23 cellular contexts compared by ENCODE assay signal in the genomic region with DNA sequence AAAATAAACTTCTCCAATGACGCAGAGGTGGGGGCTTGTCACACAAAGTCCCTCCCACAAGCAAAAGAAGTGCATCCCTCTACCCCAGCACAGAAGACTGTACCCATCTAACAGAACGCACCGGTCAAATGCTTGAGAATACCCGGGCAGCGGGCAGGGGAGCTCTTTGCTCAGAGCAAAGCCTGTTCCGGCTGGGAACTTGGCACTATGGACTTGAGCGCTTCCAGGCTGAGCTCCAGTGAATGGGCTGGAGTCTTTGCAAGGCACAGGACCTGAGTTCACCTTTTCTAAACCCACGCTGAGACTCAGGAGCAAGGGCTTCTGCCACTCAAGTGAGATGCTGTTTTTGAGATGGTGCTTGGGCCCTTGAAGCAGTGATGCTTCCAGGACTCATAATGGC. TPM values are rescaled to one million over a fixed set of nuclear protein-coding genes. Genes with fewer than 3 reads are reported as not detected.
"Had no signal": no experiment of that assay in that cellular context is flagged by ENCODE, and none has a peak within 500 bp of the region (broad histone marks: within the 10 kb centered on the region; RNA-seq: fewer than 3 reads in every experiment).

No MANE protein-coding gene starts in this region.

- H3K27ac ChIP-seq: colonic mucosa, left ventricle myocardium inferior, prostate gland, right atrium auricular region, thoracic aorta, upper lobe of left lung had no signal

- H3K27ac Mint-ChIP-seq: activated CD4-positive, alpha-beta T cell treated with anti-CD3 and anti-CD28 coated beads, Interleukin-2, amount 10 ng/mL, durations not matched to agents 24 days and 14 days; activated T-cell treated with anti-CD3 and anti-CD28 coated beads, Interleukin-2, amount 50 U/mL, for 72 hours; stimulated activated naive CD8-positive, alpha-beta T cell treated with anti-CD3 and anti-CD28 coated beads, Interleukin-15, amount 100 ng/mL, for 72 hours had no signal

- H3K4me3 ChIP-seq: colonic mucosa, prostate gland, thoracic aorta, upper lobe of left lung had no signal

- H3K4me3 Mint-ChIP-seq: activated CD4-positive, alpha-beta T cell treated with anti-CD3 and anti-CD28 coated beads, Interleukin-2, amount 10 ng/mL, durations not matched to agents 24 days and 14 days; activated T-cell treated with anti-CD3 and anti-CD28 coated beads, Interleukin-2, amount 50 U/mL, for 72 hours; stimulated activated naive CD8-positive, alpha-beta T cell treated with anti-CD3 and anti-CD28 coated beads, Interleukin-15, amount 100 ng/mL, for 72 hours had no signal

- H3K9me3 ChIP-seq: colonic mucosa, left ventricle myocardium inferior, prostate gland, right atrium auricular region, thoracic aorta, upper lobe of left lung had no signal

- ATAC-seq: activated T-cell treated with anti-CD3 and anti-CD28 coated beads, Interleukin-2, amount 50 U/mL, for 72 hours; stimulated activated naive CD8-positive, alpha-beta T cell treated with anti-CD3 and anti-CD28 coated beads, Interleukin-15, amount 100 ng/mL, for 72 hours had no signal

- H3K9me3 Mint-ChIP-seq: activated CD4-positive, alpha-beta T cell treated with anti-CD3 and anti-CD28 coated beads, Interleukin-2, amount 10 ng/mL, durations not matched to agents 24 days and 14 days; activated T-cell treated with anti-CD3 and anti-CD28 coated beads, Interleukin-2, amount 50 U/mL, for 72 hours; stimulated activated naive CD8-positive, alpha-beta T cell treated with anti-CD3 and anti-CD28 coated beads, Interleukin-15, amount 100 ng/mL, for 72 hours had no signal

- FAIRE-seq: endometrium, kidney had no signal

- DNase-seq: activated CD4-positive, alpha-beta T cell treated with anti-CD3 and anti-CD28 coated beads, Interleukin-2, amount 10 ng/mL, durations not matched to agents 24 days and 14 days; activated CD8-positive, alpha-beta memory T cell treated with anti-CD3 and anti-CD28 coated beads for 24 hours; activated effector memory CD4-positive, alpha-beta T cell treated with anti-CD3 and anti-CD28 coated beads, Interleukin-2, amount 50 U/mL, for 16 hours; activated naive CD4-positive, alpha-beta T cell treated with anti-CD3 and anti-CD28 coated beads, Interleukin-2, amount 50 U/mL, for 16 hours; activated T-cell treated with anti-CD3 and anti-CD28 coated beads, Interleukin-2, amount 50 U/mL, for 72 hours; colonic mucosa; erythroblast; kidney; left ventricle myocardium inferior; mammary epithelial cell; stimulated activated CD4-positive, alpha-beta T cell treated with anti-CD3 and anti-CD28 coated beads, Interleukin-2, amount 100 ng/mL, for 48 hours; stimulated activated naive CD8-positive, alpha-beta T cell treated with anti-CD3 and anti-CD28 coated beads, Interleukin-15, amount 100 ng/mL, for 72 hours; T1000; upper lobe of left lung had no signal

- H3K36me3 ChIP-seq: colonic mucosa, left ventricle myocardium inferior, prostate gland, right atrium auricular region, thoracic aorta, upper lobe of left lung had no signal

- H3K4me1 ChIP-seq: colonic mucosa, prostate gland had no signal

RNA-seq across cellular contexts. Expression of gene RHBG, which starts 20.3 kb away (rescaled TPM):
- total RNA-seq: activated CD4-positive, alpha-beta T cell treated with anti-CD3 and anti-CD28 coated beads, Interleukin-2, amount 10 ng/mL, durations not matched to agents 24 days and 14 days; activated T-cell treated with anti-CD3 and anti-CD28 coated beads, Interleukin-2, amount 50 U/mL, for 72 hours; left ventricle myocardium inferior; mammary epithelial cell; mononuclear cell; occipital lobe; right atrium auricular region; skeletal muscle tissue; T-helper 1 cell treated with Interleukin-12 subunit alpha and Interleukin-12 subunit beta and Interleukin-4 antibody, amounts not matched to agents 30 ng/mL and 1 ng/mL, for 36 hours; thoracic aorta had no signal
- polyA plus RNA-seq: mammary epithelial cell, neural cell had no signal

RNA-seq across cellular contexts. Expression of gene TSACC, which starts 51.0 kb away (rescaled TPM):
- total RNA-seq: colonic mucosa; kidney; mammary epithelial cell; mononuclear cell; occipital lobe; right atrium auricular region; T-helper 1 cell treated with Interleukin-12 subunit alpha and Interleukin-12 subunit beta and Interleukin-4 antibody, amounts not matched to agents 30 ng/mL and 1 ng/mL, for 36 hours; thoracic aorta had no signal
- polyA plus RNA-seq: neural cell had no signal
